In genomic region chr9:105694320-105694847, GRCh38 we compare ENCODE assay signal across 8 cellular contexts. TPM values are rescaled to one million over a fixed set of nuclear protein-coding genes. Genes with fewer than 3 reads are reported as not detected.
A peak's percentile ranks its signal among the peaks of the same experiment; 100 is the strongest.
DNase-seq lines count a peak whose midpoint lies in the region; ATAC-seq and TF ChIP-seq lines count a peak whose summit lies in the region.

Gene TMEM38B (plus strand): TSS chr9:105694541. CDS start chr9:105694661, 120 bp downstream.

- H3K4me3 Mint-ChIP-seq in CD4-positive, CD25-positive, alpha-beta regulatory T cell = peak within 1 kb of the TSS; percentile 88 to 95 (median 92)
- peak within 1 kb of the TSS; percentile 82 for H3K4me3 Mint-ChIP-seq in activated CD8-positive, alpha-beta T cell treated with anti-CD3 and anti-CD28 coated beads for 36 hours
- peak within 1 kb of the TSS; percentile 83 to 86 for H3K4me3 Mint-ChIP-seq in effector memory CD8-positive, alpha-beta T cell

- no peak within 1 kb of the TSS for H2BK5ac ChIP-seq in mesendoderm (ENCODE audit: low read length)

- peak within 1 kb of the TSS; percentile 57 for H3K27ac ChIP-seq in CD4-positive, CD25-positive, alpha-beta regulatory T cell (ENCODE audit: insufficient read depth, low read length, poor library complexity, severe bottlenecking)
- no peak within 1 kb of the TSS for H3K27ac ChIP-seq in mesendoderm (ENCODE audit: low read depth, low read length)

- no peak within 1 kb of the TSS for H3K23ac ChIP-seq in mesendoderm (ENCODE audit: low read length)

- peak within 1 kb of the TSS; percentile 91 for H3K4me2 ChIP-seq in mesendoderm (ENCODE audit: low read length)

- CTCF ChIA-PET in activated CD8-positive, alpha-beta T cell treated with anti-CD3 and anti-CD28 coated beads for 36 hours (lab: Charles Lee) = interaction anchor here (1.1 to 2.9 kb wide), 3 partner anchors 24 to 149 kb away, joined by 3 to 14 read pairs (median 3); no protein-coding TSS in a partner anchor

- H3K4me3 ChIP-seq in CD4-positive, CD25-positive, alpha-beta regulatory T cell (ENCODE audit: low read depth, low read length) = peak within 1 kb of the TSS; percentile 93
- H3K4me3 ChIP-seq in mesendoderm (ENCODE audit: low read length) = peak within 1 kb of the TSS; percentile 85

- ATAC-seq in CD4-positive, CD25-positive, alpha-beta regulatory T cell (ENCODE audit: low read depth in 2 of 2) = peak; percentile 85 to 86
- ATAC-seq in GM19328 (IDR thresholded peaks at IDR 0.05; ENCODE audit: unreplicated experiment) (peak; percentile 76), HG03457 (IDR thresholded peaks at IDR 0.05; ENCODE audit: unreplicated experiment) (peak; percentile 70)
- peak; percentile 86 for ATAC-seq in activated CD8-positive, alpha-beta T cell treated with anti-CD3 and anti-CD28 coated beads for 36 hours
- ATAC-seq in effector memory CD8-positive, alpha-beta T cell (replicated peaks) = peak; percentile 85

- peak; percentile 71 to 81 (median 80) for DNase-seq in CD4-positive, CD25-positive, alpha-beta regulatory T cell
- peak; percentile 94 for DNase-seq in NCI-H69 (lab: John Stamatoyannopoulos, UW)
- DNase-seq in activated CD8-positive, alpha-beta T cell treated with anti-CD3 and anti-CD28 coated beads for 36 hours = peak; percentile 74
- peak; percentile 65 to 75 (median 70) for DNase-seq in effector memory CD8-positive, alpha-beta T cell
- DNase-seq in mesendoderm = peak; percentile 88
- peak; percentile 71 for DNase-seq in stimulated activated CD8-positive, alpha-beta memory T cell treated with anti-CD3 and anti-CD28 coated beads, Interleukin-12 subunit alpha, Interleukin-12 subunit beta, amount 100 ng/mL, for 4 hours (ENCODE audit: low read depth)

- no peaks in the 10 kb centered on the region for H3K36me3 Mint-ChIP-seq in CD4-positive, CD25-positive, alpha-beta regulatory T cell
- H3K36me3 Mint-ChIP-seq in activated CD8-positive, alpha-beta T cell treated with anti-CD3 and anti-CD28 coated beads for 36 hours (ENCODE audit: low read depth) = no peaks in the 10 kb centered on the region
- H3K36me3 Mint-ChIP-seq in effector memory CD8-positive, alpha-beta T cell (ENCODE audit: insufficient read depth) = peaks cover 3% of the 10 kb centered on the region

- peaks cover 0 to 1% (median 0%) of the 10 kb centered on the region in 7 donors for H3K9me3 Mint-ChIP-seq in CD4-positive, CD25-positive, alpha-beta regulatory T cell
- no peaks in the 10 kb centered on the region for H3K9me3 Mint-ChIP-seq in activated CD8-positive, alpha-beta T cell treated with anti-CD3 and anti-CD28 coated beads for 36 hours
- no peaks in the 10 kb centered on the region for H3K9me3 Mint-ChIP-seq in effector memory CD8-positive, alpha-beta T cell

- no peak within 1 kb of the TSS for H2BK15ac ChIP-seq in mesendoderm (replicated peaks; ENCODE audit: low read depth)

- peak within 1 kb of the TSS; percentile 77 for H3K18ac ChIP-seq in mesendoderm (ENCODE audit: low read length)

- intact Hi-C loops in activated CD8-positive, alpha-beta T cell treated with anti-CD3 and anti-CD28 coated beads for 36 hours (cut with micrococcal nuclease) = no loop called here

- H3K4me1 Mint-ChIP-seq in CD4-positive, CD25-positive, alpha-beta regulatory T cell = peaks cover 15 to 39% (median 19%) of the 10 kb centered on the region in 4 donors
- peaks cover 27% of the 10 kb centered on the region for H3K4me1 Mint-ChIP-seq in activated CD8-positive, alpha-beta T cell treated with anti-CD3 and anti-CD28 coated beads for 36 hours (ENCODE audit: low read depth)
- peaks cover 15 to 19% of the 10 kb centered on the region in 2 donors for H3K4me1 Mint-ChIP-seq in effector memory CD8-positive, alpha-beta T cell (ENCODE audit: low read depth in 2 of 2)

- H3K9me3 ChIP-seq in CD4-positive, CD25-positive, alpha-beta regulatory T cell (ENCODE audit: control insufficient read depth in 2 of 2, low read length in 2 of 2) = no peaks in the 10 kb centered on the region

- peak within 1 kb of the TSS; percentile 92 for H3K56ac ChIP-seq in mesendoderm (ENCODE audit: low read length)

- no peaks in the 10 kb centered on the region for H3K79me1 ChIP-seq in mesendoderm (ENCODE audit: low read length)

- peaks cover 12% of the 10 kb centered on the region for H3K27me3 ChIP-seq in CD4-positive, CD25-positive, alpha-beta regulatory T cell (ENCODE audit: control insufficient read depth, insufficient read depth, low read length)
- peaks cover 9% of the 10 kb centered on the region for H3K27me3 ChIP-seq in mesendoderm (ENCODE audit: insufficient read depth, low read length, poor library complexity)

- POLR2A ChIA-PET in activated CD8-positive, alpha-beta T cell treated with anti-CD3 and anti-CD28 coated beads for 36 hours (lab: Charles Lee) = no interaction called here

- H3K36me3 ChIP-seq in CD4-positive, CD25-positive, alpha-beta regulatory T cell (ENCODE audit: control insufficient read depth, insufficient read depth, low read length) = no peaks in the 10 kb centered on the region
- no peaks in the 10 kb centered on the region for H3K36me3 ChIP-seq in mesendoderm (ENCODE audit: control insufficient read depth, insufficient read depth, low read length)

- H2AK5ac ChIP-seq in mesendoderm (ENCODE audit: low read length) = no peak within 1 kb of the TSS

- no peak within 1 kb of the TSS for H2BK120ac ChIP-seq in mesendoderm (ENCODE audit: low read depth, low read length)

- peak within 1 kb of the TSS; percentile 38 to 80 (median 79) for H3K27ac Mint-ChIP-seq in CD4-positive, CD25-positive, alpha-beta regulatory T cell
- peak within 1 kb of the TSS; percentile 65 for H3K27ac Mint-ChIP-seq in activated CD8-positive, alpha-beta T cell treated with anti-CD3 and anti-CD28 coated beads for 36 hours
- H3K27ac Mint-ChIP-seq in effector memory CD8-positive, alpha-beta T cell = peak within 1 kb of the TSS; percentile 49 to 88

- H3K4me1 ChIP-seq in CD4-positive, CD25-positive, alpha-beta regulatory T cell (ENCODE audit: control insufficient read depth, insufficient read depth, low read length, poor library complexity, severe bottlenecking) = peaks cover 14% of the 10 kb centered on the region
- H3K4me1 ChIP-seq in mesendoderm (ENCODE audit: control insufficient read depth, low read depth, low read length) = peaks cover 7% of the 10 kb centered on the region

- no peak for TF ChIP-seq CTCF in activated CD8-positive, alpha-beta T cell treated with anti-CD3 and anti-CD28 coated beads for 36 hours (IDR thresholded peaks at IDR 0.05)

- no CpG with 5 or more reads among the region's 64 CpGs for WGBS in mesendoderm (ENCODE audit: extremely low coverage, insufficient coverage, low lambda C conversion rate)

- no peak within 1 kb of the TSS for H4K8ac ChIP-seq in mesendoderm (ENCODE audit: low read depth, low read length)

- H3K27me3 Mint-ChIP-seq in CD4-positive, CD25-positive, alpha-beta regulatory T cell = peaks cover 30% of the 10 kb centered on the region
- peaks cover 14% of the 10 kb centered on the region for H3K27me3 Mint-ChIP-seq in activated CD8-positive, alpha-beta T cell treated with anti-CD3 and anti-CD28 coated beads for 36 hours
- H3K27me3 Mint-ChIP-seq in effector memory CD8-positive, alpha-beta T cell = peaks cover 12 to 29% of the 10 kb centered on the region in 2 donors

- H3K79me2 ChIP-seq in mesendoderm (ENCODE audit: control insufficient read depth, insufficient read depth, low read length) = no peaks in the 10 kb centered on the region

- H4K5ac ChIP-seq in mesendoderm (ENCODE audit: low read length) = no peak within 1 kb of the TSS

- no peak within 1 kb of the TSS for H3K4ac ChIP-seq in mesendoderm (ENCODE audit: low read depth, low read length)

- peak within 1 kb of the TSS; percentile 77 for H3K9ac ChIP-seq in mesendoderm (ENCODE audit: low read length)

RNA-seq across cellular contexts. Expression of gene TMEM38B, which starts in this region (rescaled TPM):
- total RNA-seq in CD4-positive, CD25-positive, alpha-beta regulatory T cell = 10.6 TPM
- polyA plus RNA-seq in CD4-positive, CD25-positive, alpha-beta regulatory T cell = 10 to 100 TPM; 11.0 to 22.2 (median 19.2) TPM
- 10 to 100 TPM in 1 of 2 experiments, 1 to 10 TPM in 1; 8.2 to 11.3 TPM for total RNA-seq in activated CD8-positive, alpha-beta T cell treated with anti-CD3 and anti-CD28 coated beads for 36 hours
- 7.1 TPM for polyA plus RNA-seq in mesendoderm (2013, experiment 1 of 2)
- polyA plus RNA-seq in mesendoderm (2013, experiment 2 of 2) = 8.6 TPM
